ENCODE assay signal across 1 cellular context in the genomic region with DNA sequence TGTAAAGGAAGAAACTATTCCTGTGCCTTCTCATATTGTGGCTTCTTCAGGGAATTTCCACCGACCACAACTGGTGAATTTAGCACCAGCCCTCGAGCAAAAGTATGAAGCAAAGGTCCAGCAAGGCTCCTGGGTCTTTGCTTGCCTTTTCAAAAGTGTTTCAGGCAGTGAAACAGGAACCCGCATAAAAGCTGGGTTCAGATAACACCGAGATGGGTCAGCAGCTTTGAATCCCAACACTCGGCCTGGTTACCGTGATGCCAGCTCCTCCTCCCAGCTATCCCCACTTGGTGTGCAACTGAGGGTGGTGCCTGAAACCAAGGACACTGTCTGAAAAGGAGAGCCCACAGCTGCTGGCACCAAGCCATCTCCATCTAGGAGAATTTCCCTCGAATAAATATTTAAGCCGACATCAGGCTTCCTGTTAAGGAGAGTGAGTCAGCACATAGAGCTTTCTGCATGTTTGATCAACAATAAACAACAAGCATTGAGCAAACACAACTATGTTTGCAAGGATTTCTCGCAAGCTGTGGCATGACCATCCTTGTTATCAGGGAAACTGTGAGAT.
TF ChIP-seq lines count a peak whose summit lies in the region.

No MANE protein-coding gene starts in this region.

TF ChIP-seq in HepG2, 621 proteins besides CTCF, POLR2A, EP300 and RAD21 (continued from another document and continues in another):
- TF ChIP-seq, protein P1, sequence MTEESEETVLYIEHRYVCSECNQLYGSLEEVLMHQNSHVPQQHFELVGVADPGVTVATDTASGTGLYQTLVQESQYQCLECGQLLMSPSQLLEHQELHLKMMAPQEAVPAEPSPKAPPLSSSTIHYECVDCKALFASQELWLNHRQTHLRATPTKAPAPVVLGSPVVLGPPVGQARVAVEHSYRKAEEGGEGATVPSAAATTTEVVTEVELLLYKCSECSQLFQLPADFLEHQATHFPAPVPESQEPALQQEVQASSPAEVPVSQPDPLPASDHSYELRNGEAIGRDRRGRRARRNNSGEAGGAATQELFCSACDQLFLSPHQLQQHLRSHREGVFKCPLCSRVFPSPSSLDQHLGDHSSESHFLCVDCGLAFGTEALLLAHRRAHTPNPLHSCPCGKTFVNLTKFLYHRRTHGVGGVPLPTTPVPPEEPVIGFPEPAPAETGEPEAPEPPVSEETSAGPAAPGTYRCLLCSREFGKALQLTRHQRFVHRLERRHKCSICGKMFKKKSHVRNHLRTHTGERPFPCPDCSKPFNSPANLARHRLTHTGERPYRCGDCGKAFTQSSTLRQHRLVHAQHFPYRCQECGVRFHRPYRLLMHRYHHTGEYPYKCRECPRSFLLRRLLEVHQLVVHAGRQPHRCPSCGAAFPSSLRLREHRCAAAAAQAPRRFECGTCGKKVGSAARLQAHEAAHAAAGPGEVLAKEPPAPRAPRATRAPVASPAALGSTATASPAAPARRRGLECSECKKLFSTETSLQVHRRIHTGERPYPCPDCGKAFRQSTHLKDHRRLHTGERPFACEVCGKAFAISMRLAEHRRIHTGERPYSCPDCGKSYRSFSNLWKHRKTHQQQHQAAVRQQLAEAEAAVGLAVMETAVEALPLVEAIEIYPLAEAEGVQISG (CRISPR knock-in tag; IDR thresholded peaks at IDR 0.05): no peak
- TF ChIP-seq, protein P2, sequence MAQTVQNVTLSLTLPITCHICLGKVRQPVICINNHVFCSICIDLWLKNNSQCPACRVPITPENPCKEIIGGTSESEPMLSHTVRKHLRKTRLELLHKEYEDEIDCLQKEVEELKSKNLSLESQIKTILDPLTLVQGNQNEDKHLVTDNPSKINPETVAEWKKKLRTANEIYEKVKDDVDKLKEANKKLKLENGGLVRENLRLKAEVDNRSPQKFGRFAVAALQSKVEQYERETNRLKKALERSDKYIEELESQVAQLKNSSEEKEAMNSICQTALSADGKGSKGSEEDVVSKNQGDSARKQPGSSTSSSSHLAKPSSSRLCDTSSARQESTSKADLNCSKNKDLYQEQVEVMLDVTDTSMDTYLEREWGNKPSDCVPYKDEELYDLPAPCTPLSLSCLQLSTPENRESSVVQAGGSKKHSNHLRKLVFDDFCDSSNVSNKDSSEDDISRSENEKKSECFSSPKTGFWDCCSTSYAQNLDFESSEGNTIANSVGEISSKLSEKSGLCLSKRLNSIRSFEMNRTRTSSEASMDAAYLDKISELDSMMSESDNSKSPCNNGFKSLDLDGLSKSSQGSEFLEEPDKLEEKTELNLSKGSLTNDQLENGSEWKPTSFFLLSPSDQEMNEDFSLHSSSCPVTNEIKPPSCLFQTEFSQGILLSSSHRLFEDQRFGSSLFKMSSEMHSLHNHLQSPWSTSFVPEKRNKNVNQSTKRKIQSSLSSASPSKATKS (CRISPR knock-in tag; IDR thresholded peaks at IDR 0.05): no peak
- TF ChIP-seq, protein P3, sequence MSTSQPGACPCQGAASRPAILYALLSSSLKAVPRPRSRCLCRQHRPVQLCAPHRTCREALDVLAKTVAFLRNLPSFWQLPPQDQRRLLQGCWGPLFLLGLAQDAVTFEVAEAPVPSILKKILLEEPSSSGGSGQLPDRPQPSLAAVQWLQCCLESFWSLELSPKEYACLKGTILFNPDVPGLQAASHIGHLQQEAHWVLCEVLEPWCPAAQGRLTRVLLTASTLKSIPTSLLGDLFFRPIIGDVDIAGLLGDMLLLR (CRISPR knock-in tag; IDR thresholded peaks at IDR 0.05): no peak
- TF ChIP-seq ESRRA (CRISPR knock-in tag; IDR thresholded peaks at IDR 0.05; ENCODE audit: low read depth) (no peak), HOXD1 (CRISPR knock-in tag; IDR thresholded peaks at IDR 0.05) (no peak), SP1 (IDR thresholded peaks at IDR 0.05) (no peak), SP1 (CRISPR knock-in tag; IDR thresholded peaks at IDR 0.05) (no peak), TCF12 (IDR thresholded peaks at IDR 0.05) (no peak), TCF12 (CRISPR knock-in tag; IDR thresholded peaks at IDR 0.05) (no peak), SIN3A (IDR thresholded peaks at IDR 0.05; ENCODE audit: borderline replicate concordance, low read depth, low read length) (no peak), CEBPG (CRISPR knock-in tag; IDR thresholded peaks at IDR 0.05) (peak; percentile 74), ZNF772 (CRISPR knock-in tag; IDR thresholded peaks at IDR 0.05) (no peak), ZBTB8A (CRISPR knock-in tag; IDR thresholded peaks at IDR 0.05; ENCODE audit: borderline replicate concordance, low read depth) (no peak), ZNF777 (CRISPR knock-in tag; IDR thresholded peaks at IDR 0.05) (no peak), ATRX (CRISPR knock-in tag; IDR thresholded peaks at IDR 0.05; ENCODE audit: borderline replicate concordance) (no peak), RXRB (CRISPR knock-in tag; IDR thresholded peaks at IDR 0.05; ENCODE audit: borderline replicate concordance) (peak; percentile 77), ZNF720 (CRISPR knock-in tag; IDR thresholded peaks at IDR 0.05) (no peak), GPN1 (CRISPR knock-in tag; IDR thresholded peaks at IDR 0.05; ENCODE audit: borderline replicate concordance) (no peak), MLLT10 (CRISPR knock-in tag; IDR thresholded peaks at IDR 0.05) (no peak), FOXO1 (CRISPR knock-in tag; IDR thresholded peaks at IDR 0.05) (peak; percentile 83; the same call in 1 of the 2 replicates), HES4 (CRISPR knock-in tag; IDR thresholded peaks at IDR 0.05; ENCODE audit: borderline replicate concordance) (no peak), ZNF724P (CRISPR knock-in tag; IDR thresholded peaks at IDR 0.05; ENCODE audit: borderline replicate concordance) (no peak), ZFP36L1 (CRISPR knock-in tag; IDR thresholded peaks at IDR 0.05) (no peak)
- TF ChIP-seq, protein P4, sequence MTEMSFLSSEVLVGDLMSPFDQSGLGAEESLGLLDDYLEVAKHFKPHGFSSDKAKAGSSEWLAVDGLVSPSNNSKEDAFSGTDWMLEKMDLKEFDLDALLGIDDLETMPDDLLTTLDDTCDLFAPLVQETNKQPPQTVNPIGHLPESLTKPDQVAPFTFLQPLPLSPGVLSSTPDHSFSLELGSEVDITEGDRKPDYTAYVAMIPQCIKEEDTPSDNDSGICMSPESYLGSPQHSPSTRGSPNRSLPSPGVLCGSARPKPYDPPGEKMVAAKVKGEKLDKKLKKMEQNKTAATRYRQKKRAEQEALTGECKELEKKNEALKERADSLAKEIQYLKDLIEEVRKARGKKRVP (CRISPR knock-in tag; IDR thresholded peaks at IDR 0.05): peak in 1 of 2 experiments; percentile 69; a peak in 1 of 4 replicates
- TF ChIP-seq, protein P5, sequence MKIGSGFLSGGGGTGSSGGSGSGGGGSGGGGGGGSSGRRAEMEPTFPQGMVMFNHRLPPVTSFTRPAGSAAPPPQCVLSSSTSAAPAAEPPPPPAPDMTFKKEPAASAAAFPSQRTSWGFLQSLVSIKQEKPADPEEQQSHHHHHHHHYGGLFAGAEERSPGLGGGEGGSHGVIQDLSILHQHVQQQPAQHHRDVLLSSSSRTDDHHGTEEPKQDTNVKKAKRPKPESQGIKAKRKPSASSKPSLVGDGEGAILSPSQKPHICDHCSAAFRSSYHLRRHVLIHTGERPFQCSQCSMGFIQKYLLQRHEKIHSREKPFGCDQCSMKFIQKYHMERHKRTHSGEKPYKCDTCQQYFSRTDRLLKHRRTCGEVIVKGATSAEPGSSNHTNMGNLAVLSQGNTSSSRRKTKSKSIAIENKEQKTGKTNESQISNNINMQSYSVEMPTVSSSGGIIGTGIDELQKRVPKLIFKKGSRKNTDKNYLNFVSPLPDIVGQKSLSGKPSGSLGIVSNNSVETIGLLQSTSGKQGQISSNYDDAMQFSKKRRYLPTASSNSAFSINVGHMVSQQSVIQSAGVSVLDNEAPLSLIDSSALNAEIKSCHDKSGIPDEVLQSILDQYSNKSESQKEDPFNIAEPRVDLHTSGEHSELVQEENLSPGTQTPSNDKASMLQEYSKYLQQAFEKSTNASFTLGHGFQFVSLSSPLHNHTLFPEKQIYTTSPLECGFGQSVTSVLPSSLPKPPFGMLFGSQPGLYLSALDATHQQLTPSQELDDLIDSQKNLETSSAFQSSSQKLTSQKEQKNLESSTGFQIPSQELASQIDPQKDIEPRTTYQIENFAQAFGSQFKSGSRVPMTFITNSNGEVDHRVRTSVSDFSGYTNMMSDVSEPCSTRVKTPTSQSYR (CRISPR knock-in tag; IDR thresholded peaks at IDR 0.05; ENCODE audit: borderline replicate concordance): 0 out of 2 replicates have a peak, but pooled peaks have one; percentile 19
- TF ChIP-seq, protein P6, sequence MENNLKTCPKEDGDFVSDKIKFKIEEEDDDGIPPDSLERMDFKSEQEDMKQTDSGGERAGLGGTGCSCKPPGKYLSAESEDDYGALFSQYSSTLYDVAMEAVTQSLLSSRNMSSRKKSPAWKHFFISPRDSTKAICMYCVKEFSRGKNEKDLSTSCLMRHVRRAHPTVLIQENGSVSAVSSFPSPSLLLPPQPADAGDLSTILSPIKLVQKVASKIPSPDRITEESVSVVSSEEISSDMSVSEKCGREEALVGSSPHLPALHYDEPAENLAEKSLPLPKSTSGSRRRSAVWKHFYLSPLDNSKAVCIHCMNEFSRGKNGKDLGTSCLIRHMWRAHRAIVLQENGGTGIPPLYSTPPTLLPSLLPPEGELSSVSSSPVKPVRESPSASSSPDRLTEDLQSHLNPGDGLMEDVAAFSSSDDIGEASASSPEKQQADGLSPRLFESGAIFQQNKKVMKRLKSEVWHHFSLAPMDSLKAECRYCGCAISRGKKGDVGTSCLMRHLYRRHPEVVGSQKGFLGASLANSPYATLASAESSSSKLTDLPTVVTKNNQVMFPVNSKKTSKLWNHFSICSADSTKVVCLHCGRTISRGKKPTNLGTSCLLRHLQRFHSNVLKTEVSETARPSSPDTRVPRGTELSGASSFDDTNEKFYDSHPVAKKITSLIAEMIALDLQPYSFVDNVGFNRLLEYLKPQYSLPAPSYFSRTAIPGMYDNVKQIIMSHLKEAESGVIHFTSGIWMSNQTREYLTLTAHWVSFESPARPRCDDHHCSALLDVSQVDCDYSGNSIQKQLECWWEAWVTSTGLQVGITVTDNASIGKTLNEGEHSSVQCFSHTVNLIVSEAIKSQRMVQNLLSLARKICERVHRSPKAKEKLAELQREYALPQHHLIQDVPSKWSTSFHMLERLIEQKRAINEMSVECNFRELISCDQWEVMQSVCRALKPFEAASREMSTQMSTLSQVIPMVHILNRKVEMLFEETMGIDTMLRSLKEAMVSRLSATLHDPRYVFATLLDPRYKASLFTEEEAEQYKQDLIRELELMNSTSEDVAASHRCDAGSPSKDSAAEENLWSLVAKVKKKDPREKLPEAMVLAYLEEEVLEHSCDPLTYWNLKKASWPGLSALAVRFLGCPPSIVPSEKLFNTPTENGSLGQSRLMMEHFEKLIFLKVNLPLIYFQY (CRISPR knock-in tag; IDR thresholded peaks at IDR 0.05; ENCODE audit: borderline replicate concordance): peak; percentile 42; the same call in 1 of the 2 replicates
- TF ChIP-seq, protein P7, sequence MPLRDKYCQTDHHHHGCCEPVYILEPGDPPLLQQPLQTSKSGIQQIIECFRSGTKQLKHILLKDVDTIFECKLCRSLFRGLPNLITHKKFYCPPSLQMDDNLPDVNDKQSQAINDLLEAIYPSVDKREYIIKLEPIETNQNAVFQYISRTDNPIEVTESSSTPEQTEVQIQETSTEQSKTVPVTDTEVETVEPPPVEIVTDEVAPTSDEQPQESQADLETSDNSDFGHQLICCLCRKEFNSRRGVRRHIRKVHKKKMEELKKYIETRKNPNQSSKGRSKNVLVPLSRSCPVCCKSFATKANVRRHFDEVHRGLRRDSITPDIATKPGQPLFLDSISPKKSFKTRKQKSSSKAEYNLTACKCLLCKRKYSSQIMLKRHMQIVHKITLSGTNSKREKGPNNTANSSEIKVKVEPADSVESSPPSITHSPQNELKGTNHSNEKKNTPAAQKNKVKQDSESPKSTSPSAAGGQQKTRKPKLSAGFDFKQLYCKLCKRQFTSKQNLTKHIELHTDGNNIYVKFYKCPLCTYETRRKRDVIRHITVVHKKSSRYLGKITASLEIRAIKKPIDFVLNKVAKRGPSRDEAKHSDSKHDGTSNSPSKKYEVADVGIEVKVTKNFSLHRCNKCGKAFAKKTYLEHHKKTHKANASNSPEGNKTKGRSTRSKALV (CRISPR knock-in tag; IDR thresholded peaks at IDR 0.05): no peak
- TF ChIP-seq, protein P8, sequence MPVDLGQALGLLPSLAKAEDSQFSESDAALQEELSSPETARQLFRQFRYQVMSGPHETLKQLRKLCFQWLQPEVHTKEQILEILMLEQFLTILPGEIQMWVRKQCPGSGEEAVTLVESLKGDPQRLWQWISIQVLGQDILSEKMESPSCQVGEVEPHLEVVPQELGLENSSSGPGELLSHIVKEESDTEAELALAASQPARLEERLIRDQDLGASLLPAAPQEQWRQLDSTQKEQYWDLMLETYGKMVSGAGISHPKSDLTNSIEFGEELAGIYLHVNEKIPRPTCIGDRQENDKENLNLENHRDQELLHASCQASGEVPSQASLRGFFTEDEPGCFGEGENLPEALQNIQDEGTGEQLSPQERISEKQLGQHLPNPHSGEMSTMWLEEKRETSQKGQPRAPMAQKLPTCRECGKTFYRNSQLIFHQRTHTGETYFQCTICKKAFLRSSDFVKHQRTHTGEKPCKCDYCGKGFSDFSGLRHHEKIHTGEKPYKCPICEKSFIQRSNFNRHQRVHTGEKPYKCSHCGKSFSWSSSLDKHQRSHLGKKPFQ (CRISPR knock-in tag; IDR thresholded peaks at IDR 0.05; ENCODE audit: insufficient replicate concordance): peak; percentile 28
- TF ChIP-seq, protein P9, sequence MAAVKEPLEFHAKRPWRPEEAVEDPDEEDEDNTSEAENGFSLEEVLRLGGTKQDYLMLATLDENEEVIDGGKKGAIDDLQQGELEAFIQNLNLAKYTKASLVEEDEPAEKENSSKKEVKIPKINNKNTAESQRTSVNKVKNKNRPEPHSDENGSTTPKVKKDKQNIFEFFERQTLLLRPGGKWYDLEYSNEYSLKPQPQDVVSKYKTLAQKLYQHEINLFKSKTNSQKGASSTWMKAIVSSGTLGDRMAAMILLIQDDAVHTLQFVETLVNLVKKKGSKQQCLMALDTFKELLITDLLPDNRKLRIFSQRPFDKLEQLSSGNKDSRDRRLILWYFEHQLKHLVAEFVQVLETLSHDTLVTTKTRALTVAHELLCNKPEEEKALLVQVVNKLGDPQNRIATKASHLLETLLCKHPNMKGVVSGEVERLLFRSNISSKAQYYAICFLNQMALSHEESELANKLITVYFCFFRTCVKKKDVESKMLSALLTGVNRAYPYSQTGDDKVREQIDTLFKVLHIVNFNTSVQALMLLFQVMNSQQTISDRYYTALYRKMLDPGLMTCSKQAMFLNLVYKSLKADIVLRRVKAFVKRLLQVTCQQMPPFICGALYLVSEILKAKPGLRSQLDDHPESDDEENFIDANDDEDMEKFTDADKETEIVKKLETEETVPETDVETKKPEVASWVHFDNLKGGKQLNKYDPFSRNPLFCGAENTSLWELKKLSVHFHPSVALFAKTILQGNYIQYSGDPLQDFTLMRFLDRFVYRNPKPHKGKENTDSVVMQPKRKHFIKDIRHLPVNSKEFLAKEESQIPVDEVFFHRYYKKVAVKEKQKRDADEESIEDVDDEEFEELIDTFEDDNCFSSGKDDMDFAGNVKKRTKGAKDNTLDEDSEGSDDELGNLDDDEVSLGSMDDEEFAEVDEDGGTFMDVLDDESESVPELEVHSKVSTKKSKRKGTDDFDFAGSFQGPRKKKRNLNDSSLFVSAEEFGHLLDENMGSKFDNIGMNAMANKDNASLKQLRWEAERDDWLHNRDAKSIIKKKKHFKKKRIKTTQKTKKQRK (IDR thresholded peaks at IDR 0.05; ENCODE audit: low read length): no peak
- TF ChIP-seq, protein P10, sequence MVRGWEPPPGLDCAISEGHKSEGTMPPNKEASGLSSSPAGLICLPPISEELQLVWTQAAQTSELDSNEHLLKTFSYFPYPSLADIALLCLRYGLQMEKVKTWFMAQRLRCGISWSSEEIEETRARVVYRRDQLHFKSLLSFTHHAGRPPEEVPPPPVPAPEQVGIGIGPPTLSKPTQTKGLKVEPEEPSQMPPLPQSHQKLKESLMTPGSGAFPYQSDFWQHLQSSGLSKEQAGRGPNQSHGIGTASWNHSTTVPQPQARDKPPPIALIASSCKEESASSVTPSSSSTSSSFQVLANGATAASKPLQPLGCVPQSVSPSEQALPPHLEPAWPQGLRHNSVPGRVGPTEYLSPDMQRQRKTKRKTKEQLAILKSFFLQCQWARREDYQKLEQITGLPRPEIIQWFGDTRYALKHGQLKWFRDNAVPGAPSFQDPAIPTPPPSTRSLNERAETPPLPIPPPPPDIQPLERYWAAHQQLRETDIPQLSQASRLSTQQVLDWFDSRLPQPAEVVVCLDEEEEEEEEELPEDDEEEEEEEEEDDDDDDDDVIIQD (CRISPR knock-in tag; IDR thresholded peaks at IDR 0.05; ENCODE audit: low read depth): peak; percentile 96
